ENCODE assay signal across 1 cellular context in the genomic region with DNA sequence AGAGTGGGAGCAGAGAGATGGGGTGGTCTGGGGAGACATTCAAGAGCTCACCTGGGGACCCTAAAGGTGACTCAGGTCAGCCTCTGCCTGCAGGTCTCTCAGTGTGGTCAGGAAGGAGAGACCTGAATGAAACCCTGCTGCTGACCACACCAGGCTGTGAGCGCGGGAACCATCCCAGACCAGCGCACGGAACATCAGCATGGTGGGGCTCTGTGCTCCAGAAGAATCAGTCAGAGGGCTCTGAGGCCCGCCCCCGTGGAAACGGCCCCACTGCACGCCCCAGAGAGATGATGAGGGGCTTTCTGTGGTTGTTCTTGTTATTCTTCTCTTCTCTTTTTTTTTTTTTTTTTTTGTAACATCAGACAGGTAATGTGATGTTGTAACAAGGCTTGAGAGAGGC.
TF ChIP-seq lines count a peak whose summit lies in the region.

No MANE protein-coding gene starts in this region.

TF ChIP-seq in GM23338, 12 proteins besides CTCF, POLR2A, EP300 and RAD21 (continued from another document):
- TF ChIP-seq, protein P1, sequence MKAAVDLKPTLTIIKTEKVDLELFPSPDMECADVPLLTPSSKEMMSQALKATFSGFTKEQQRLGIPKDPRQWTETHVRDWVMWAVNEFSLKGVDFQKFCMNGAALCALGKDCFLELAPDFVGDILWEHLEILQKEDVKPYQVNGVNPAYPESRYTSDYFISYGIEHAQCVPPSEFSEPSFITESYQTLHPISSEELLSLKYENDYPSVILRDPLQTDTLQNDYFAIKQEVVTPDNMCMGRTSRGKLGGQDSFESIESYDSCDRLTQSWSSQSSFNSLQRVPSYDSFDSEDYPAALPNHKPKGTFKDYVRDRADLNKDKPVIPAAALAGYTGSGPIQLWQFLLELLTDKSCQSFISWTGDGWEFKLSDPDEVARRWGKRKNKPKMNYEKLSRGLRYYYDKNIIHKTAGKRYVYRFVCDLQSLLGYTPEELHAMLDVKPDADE (IDR thresholded peaks at IDR 0.05): no peak
- TF ChIP-seq, protein P2, sequence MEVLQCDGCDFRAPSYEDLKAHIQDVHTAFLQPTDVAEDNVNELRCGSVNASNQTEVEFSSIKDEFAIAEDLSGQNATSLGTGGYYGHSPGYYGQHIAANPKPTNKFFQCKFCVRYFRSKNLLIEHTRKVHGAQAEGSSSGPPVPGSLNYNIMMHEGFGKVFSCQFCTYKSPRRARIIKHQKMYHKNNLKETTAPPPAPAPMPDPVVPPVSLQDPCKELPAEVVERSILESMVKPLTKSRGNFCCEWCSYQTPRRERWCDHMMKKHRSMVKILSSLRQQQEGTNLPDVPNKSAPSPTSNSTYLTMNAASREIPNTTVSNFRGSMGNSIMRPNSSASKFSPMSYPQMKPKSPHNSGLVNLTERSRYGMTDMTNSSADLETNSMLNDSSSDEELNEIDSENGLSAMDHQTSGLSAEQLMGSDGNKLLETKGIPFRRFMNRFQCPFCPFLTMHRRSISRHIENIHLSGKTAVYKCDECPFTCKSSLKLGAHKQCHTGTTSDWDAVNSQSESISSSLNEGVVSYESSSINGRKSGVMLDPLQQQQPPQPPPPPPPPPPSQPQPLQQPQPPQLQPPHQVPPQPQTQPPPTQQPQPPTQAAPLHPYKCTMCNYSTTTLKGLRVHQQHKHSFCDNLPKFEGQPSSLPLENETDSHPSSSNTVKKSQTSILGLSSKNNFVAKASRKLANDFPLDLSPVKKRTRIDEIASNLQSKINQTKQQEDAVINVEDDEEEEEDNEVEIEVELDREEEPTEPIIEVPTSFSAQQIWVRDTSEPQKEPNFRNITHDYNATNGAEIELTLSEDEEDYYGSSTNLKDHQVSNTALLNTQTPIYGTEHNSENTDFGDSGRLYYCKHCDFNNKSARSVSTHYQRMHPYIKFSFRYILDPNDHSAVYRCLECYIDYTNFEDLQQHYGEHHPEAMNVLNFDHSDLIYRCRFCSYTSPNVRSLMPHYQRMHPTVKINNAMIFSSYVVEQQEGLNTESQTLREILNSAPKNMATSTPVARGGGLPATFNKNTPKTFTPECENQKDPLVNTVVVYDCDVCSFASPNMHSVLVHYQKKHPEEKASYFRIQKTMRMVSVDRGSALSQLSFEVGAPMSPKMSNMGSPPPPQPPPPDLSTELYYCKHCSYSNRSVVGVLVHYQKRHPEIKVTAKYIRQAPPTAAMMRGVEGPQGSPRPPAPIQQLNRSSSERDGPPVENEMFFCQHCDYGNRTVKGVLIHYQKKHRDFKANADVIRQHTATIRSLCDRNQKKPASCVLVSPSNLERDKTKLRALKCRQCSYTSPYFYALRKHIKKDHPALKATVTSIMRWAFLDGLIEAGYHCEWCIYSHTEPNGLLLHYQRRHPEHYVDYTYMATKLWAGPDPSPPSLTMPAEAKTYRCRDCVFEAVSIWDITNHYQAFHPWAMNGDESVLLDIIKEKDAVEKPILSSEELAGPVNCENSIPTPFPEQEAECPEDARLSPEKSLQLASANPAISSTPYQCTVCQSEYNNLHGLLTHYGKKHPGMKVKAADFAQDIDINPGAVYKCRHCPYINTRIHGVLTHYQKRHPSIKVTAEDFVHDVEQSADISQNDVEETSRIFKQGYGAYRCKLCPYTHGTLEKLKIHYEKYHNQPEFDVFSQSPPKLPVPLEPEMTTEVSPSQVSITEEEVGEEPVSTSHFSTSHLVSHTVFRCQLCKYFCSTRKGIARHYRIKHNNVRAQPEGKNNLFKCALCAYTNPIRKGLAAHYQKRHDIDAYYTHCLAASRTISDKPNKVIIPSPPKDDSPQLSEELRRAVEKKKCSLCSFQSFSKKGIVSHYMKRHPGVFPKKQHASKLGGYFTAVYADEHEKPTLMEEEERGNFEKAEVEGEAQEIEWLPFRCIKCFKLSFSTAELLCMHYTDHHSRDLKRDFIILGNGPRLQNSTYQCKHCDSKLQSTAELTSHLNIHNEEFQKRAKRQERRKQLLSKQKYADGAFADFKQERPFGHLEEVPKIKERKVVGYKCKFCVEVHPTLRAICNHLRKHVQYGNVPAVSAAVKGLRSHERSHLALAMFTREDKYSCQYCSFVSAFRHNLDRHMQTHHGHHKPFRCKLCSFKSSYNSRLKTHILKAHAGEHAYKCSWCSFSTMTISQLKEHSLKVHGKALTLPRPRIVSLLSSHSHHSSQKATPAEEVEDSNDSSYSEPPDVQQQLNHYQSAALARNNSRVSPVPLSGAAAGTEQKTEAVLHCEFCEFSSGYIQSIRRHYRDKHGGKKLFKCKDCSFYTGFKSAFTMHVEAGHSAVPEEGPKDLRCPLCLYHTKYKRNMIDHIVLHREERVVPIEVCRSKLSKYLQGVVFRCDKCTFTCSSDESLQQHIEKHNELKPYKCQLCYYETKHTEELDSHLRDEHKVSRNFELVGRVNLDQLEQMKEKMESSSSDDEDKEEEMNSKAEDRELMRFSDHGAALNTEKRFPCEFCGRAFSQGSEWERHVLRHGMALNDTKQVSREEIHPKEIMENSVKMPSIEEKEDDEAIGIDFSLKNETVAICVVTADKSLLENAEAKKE (CRISPR knock-in tag; IDR thresholded peaks at IDR 0.05): no peak
